Comparison of ENCODE assay signal across 9 cellular contexts in the genomic region with DNA sequence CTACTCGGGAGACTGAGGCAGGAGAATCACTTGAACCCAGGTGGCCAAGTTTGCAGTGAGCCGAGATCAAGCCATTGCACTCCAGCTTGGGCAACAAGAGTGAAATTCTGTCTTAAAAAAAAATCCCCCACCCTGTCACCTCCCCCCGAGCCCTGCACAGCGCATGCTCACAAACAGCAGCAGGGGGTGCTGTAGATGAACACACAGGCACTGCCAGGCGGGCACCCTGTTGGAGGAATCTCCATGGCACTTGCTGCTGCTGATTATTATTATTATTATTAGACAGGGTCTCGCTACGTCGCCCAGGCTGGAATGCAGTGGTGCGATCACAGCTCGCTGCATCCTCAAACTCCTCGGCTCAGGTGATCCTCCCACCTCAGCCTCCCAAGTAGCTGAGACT. TPM values are rescaled to one million over a fixed set of nuclear protein-coding genes. Genes with fewer than 3 reads are reported as not detected.
A peak's percentile ranks its signal among the peaks of the same experiment; 100 is the strongest.
DNase-seq lines count a peak whose midpoint lies in the region; ATAC-seq and TF ChIP-seq lines count a peak whose summit lies in the region.
"Had no signal": no experiment of that assay in that cellular context is flagged by ENCODE, and none has a peak within 500 bp of the region (broad histone marks: within the 10 kb centered on the region; RNA-seq: fewer than 3 reads in every experiment).

No MANE protein-coding gene starts in this region.

- POLR2A ChIA-PET in activated CD4-positive, alpha-beta memory T cell treated with anti-CD3 and anti-CD28 coated beads for 36 hours (lab: Charles Lee) = interaction anchor here (0.7 kb wide), 1 partner anchor 60 kb away, joined by 3 read pairs; no protein-coding TSS in a partner anchor
- POLR2A ChIA-PET in activated CD4-positive, alpha-beta memory T cell treated with anti-CD3 and anti-CD28 coated beads, Interleukin-2, amount 10 ng/mL, durations not matched to agents 7 days and 5 days (lab: Charles Lee) = no interaction called here

- H3K4me3 Mint-ChIP-seq in activated CD4-positive, alpha-beta memory T cell treated with anti-CD3 and anti-CD28 coated beads for 36 hours = no peak overlapping the region
- H3K4me3 Mint-ChIP-seq in activated CD4-positive, alpha-beta memory T cell treated with anti-CD3 and anti-CD28 coated beads, Interleukin-2, amount 10 ng/mL, durations not matched to agents 7 days and 5 days = no peak overlapping the region
- H3K4me3 Mint-ChIP-seq in osteocyte (ENCODE audit: unreplicated experiment) = no peak overlapping the region

- no peaks in the 10 kb centered on the region for H3K9me3 Mint-ChIP-seq in activated CD4-positive, alpha-beta memory T cell treated with anti-CD3 and anti-CD28 coated beads for 36 hours
- H3K9me3 Mint-ChIP-seq in activated CD4-positive, alpha-beta memory T cell treated with anti-CD3 and anti-CD28 coated beads, Interleukin-2, amount 10 ng/mL, durations not matched to agents 7 days and 5 days = no peaks in the 10 kb centered on the region
- no peaks in the 10 kb centered on the region for H3K9me3 Mint-ChIP-seq in osteocyte (ENCODE audit: unreplicated experiment)

- no peak overlapping the region for H3K4me3 ChIP-seq in LNCaP clone FGC (ENCODE audit: low read depth, low read length)
- no peak overlapping the region for H3K4me3 ChIP-seq in WERI-Rb-1 (ENCODE audit: low read depth, low read length)
- H3K4me3 ChIP-seq: adrenal gland had no signal

- no peaks in the 10 kb centered on the region for H3K9me3 ChIP-seq in WERI-Rb-1 (ENCODE audit: severe bottlenecking)
- H3K9me3 ChIP-seq: adrenal gland had no signal

- peaks cover 17% of the 10 kb centered on the region for H3K27me3 Mint-ChIP-seq in activated CD4-positive, alpha-beta memory T cell treated with anti-CD3 and anti-CD28 coated beads for 36 hours
- peaks cover 23% of the 10 kb centered on the region for H3K27me3 Mint-ChIP-seq in activated CD4-positive, alpha-beta memory T cell treated with anti-CD3 and anti-CD28 coated beads, Interleukin-2, amount 10 ng/mL, durations not matched to agents 7 days and 5 days
- no peaks in the 10 kb centered on the region for H3K27me3 Mint-ChIP-seq in osteocyte (ENCODE audit: unreplicated experiment)

- no peaks in the 10 kb centered on the region for H3K4me1 Mint-ChIP-seq in activated CD4-positive, alpha-beta memory T cell treated with anti-CD3 and anti-CD28 coated beads for 36 hours (ENCODE audit: low read depth)
- H3K4me1 Mint-ChIP-seq in activated CD4-positive, alpha-beta memory T cell treated with anti-CD3 and anti-CD28 coated beads, Interleukin-2, amount 10 ng/mL, durations not matched to agents 7 days and 5 days = no peaks in the 10 kb centered on the region
- peaks cover 25% of the 10 kb centered on the region for H3K4me1 Mint-ChIP-seq in osteocyte (ENCODE audit: unreplicated experiment)

- ATAC-seq in GM18858 (IDR thresholded peaks at IDR 0.05; ENCODE audit: unreplicated experiment) (no peak), HG02870 (IDR thresholded peaks at IDR 0.05; ENCODE audit: unreplicated experiment) (no peak), HG03439 (IDR thresholded peaks at IDR 0.05; ENCODE audit: unreplicated experiment) (no peak)

- H3K27ac ChIP-seq in WERI-Rb-1 = no peak overlapping the region
- H3K27ac ChIP-seq: adrenal gland had no signal

- H3K36me3 Mint-ChIP-seq in activated CD4-positive, alpha-beta memory T cell treated with anti-CD3 and anti-CD28 coated beads for 36 hours = no peaks in the 10 kb centered on the region
- no peaks in the 10 kb centered on the region for H3K36me3 Mint-ChIP-seq in activated CD4-positive, alpha-beta memory T cell treated with anti-CD3 and anti-CD28 coated beads, Interleukin-2, amount 10 ng/mL, durations not matched to agents 7 days and 5 days (ENCODE audit: low read depth)
- no peaks in the 10 kb centered on the region for H3K36me3 Mint-ChIP-seq in osteocyte (ENCODE audit: unreplicated experiment)

- peak; percentile 15 for DNase-seq in activated CD4-positive, alpha-beta memory T cell treated with anti-CD3 and anti-CD28 coated beads for 36 hours
- no peak for DNase-seq in activated CD4-positive, alpha-beta memory T cell treated with anti-CD3 and anti-CD28 coated beads, Interleukin-2, amount 10 ng/mL, durations not matched to agents 7 days and 5 days
- DNase-seq in LNCaP clone FGC (ENCODE audit: low read depth) (no peak), WERI-Rb-1 (peak; percentile 50), osteocyte (ENCODE audit: extremely low spot score, unreplicated experiment) (no peak)

- H3K36me3 ChIP-seq in WERI-Rb-1 = no peaks in the 10 kb centered on the region
- H3K36me3 ChIP-seq: adrenal gland had no signal

- H3K27me3 ChIP-seq in WERI-Rb-1 (ENCODE audit: insufficient read depth, low read depth, severe bottlenecking) = no peaks in the 10 kb centered on the region
- H3K27me3 ChIP-seq: adrenal gland had no signal

- CTCF ChIA-PET in activated CD4-positive, alpha-beta memory T cell treated with anti-CD3 and anti-CD28 coated beads for 36 hours (lab: Charles Lee) = no interaction called here
- CTCF ChIA-PET in activated CD4-positive, alpha-beta memory T cell treated with anti-CD3 and anti-CD28 coated beads, Interleukin-2, amount 10 ng/mL, durations not matched to agents 7 days and 5 days (lab: Charles Lee) = no interaction called here

- 0 out of 2 replicates have a peak, but pooled peaks have one; percentile 25 for TF ChIP-seq CTCF in LNCaP clone FGC (IDR thresholded peaks at IDR 0.05; ENCODE audit: control insufficient read depth, extremely low read depth, insufficient read depth)
- TF ChIP-seq CTCF in WERI-Rb-1 (IDR thresholded peaks at IDR 0.05; ENCODE audit: low read depth, low read length) = peak; percentile 66
- TF ChIP-seq CTCF in osteocyte (IDR thresholded peaks at IDR 0.05) = peak; percentile 30

- H3K27ac Mint-ChIP-seq in activated CD4-positive, alpha-beta memory T cell treated with anti-CD3 and anti-CD28 coated beads for 36 hours = no peak overlapping the region
- no peak overlapping the region for H3K27ac Mint-ChIP-seq in activated CD4-positive, alpha-beta memory T cell treated with anti-CD3 and anti-CD28 coated beads, Interleukin-2, amount 10 ng/mL, durations not matched to agents 7 days and 5 days
- no peak overlapping the region for H3K27ac Mint-ChIP-seq in osteocyte (ENCODE audit: unreplicated experiment)

- intact Hi-C loops in activated CD4-positive, alpha-beta memory T cell treated with anti-CD3 and anti-CD28 coated beads for 36 hours (cut with micrococcal nuclease) = no loop called here

RNA-seq across cellular contexts. Expression of a gene that starts 24.6 kb away (rescaled TPM):
- not detected for total RNA-seq in activated CD4-positive, alpha-beta memory T cell treated with anti-CD3 and anti-CD28 coated beads for 36 hours
- total RNA-seq in activated CD4-positive, alpha-beta memory T cell treated with anti-CD3 and anti-CD28 coated beads, Interleukin-2, amount 10 ng/mL, durations not matched to agents 7 days and 5 days = under 1 TPM; 0.10 to 0.25 TPM
- total RNA-seq in osteocyte = 203 and 207 TPM in 2 replicates

Comparison
In these comparisons a context has a peak if more than half of its experiments do, and no peak if none do; other contexts are left out.
1. DNase-seq: peak in activated CD4-positive, alpha-beta memory T cell treated with anti-CD3 and anti-CD28 coated beads for 36 hours (single experiment) and WERI-Rb-1 (single experiment); none in activated CD4-positive, alpha-beta memory T cell treated with anti-CD3 and anti-CD28 coated beads, Interleukin-2, amount 10 ng/mL, durations not matched to agents 7 days and 5 days (single experiment), LNCaP clone FGC (single experiment) and osteocyte (single experiment).
2. RNA of a gene that starts 24.6 kb away (total RNA-seq): 203 to 207 TPM in osteocyte; 0.10 to 0.25 TPM in activated CD4-positive, alpha-beta memory T cell treated with anti-CD3 and anti-CD28 coated beads, Interleukin-2, amount 10 ng/mL, durations not matched to agents 7 days and 5 days and not detected in activated CD4-positive, alpha-beta memory T cell treated with anti-CD3 and anti-CD28 coated beads for 36 hours; every median in the first group is over 100 times any median in the second.
3. Peak in every context shown above with its lines, with median percentiles within 50 percentile points of each other: CTCF ChIP-seq.